8 cellular contexts compared by ENCODE assay signal in genomic region chr2:31138037-31138962, GRCh38.
DNase-seq lines count a peak whose midpoint lies in the region; ATAC-seq and TF ChIP-seq lines count a peak whose summit lies in the region.

Gene GALNT14 (minus strand): TSS chr2:31138440. CDS start chr2:31138086, 354 bp downstream.

- H3F3A ChIP-seq in SU-DHL-6 (ENCODE audit: insufficient read depth): no peaks in the 10 kb centered on the region

- peak within 1 kb of the TSS; percentile 72 for H3K4me3 Mint-ChIP-seq in dendritic cell treated with granulocyte-macrophage colony-stimulating factor and Interleukin-4, amounts not matched to agents 40 ng/mL and 50 ng/mL, for 4 days

- peak within 1 kb of the TSS; percentile 54 for H3K4me2 ChIP-seq in SU-DHL-6 (ENCODE audit: low read depth, low read length, poor library complexity, severe bottlenecking)

- no peaks in the 10 kb centered on the region for H3K9me3 Mint-ChIP-seq in dendritic cell treated with granulocyte-macrophage colony-stimulating factor and Interleukin-4, amounts not matched to agents 40 ng/mL and 50 ng/mL, for 4 days

- H3K9me2 ChIP-seq in SU-DHL-6 (replicated peaks; ENCODE audit: insufficient read depth, low read length): no peaks in the 10 kb centered on the region

- no peak within 1 kb of the TSS for H3K27ac ChIP-seq in SU-DHL-6 (ENCODE audit: low read depth, low read length)

- no peaks in the 10 kb centered on the region for H3K9me3 ChIP-seq in SU-DHL-6 (ENCODE audit: insufficient read depth, low read length)

- H4K20me1 ChIP-seq in SU-DHL-6 (ENCODE audit: low read depth, low read length): no peaks in the 10 kb centered on the region

- H3K79me2 ChIP-seq in SU-DHL-6 (ENCODE audit: insufficient read depth, low read length): no peaks in the 10 kb centered on the region

- TF ChIP-seq CTCF in SU-DHL-6 (IDR thresholded peaks at IDR 0.05; ENCODE audit: insufficient read depth, low read length, poor library complexity, severe bottlenecking): no peak

- H3K36me3 ChIP-seq in SU-DHL-6 (ENCODE audit: low read length): no peaks in the 10 kb centered on the region

- H3K27ac Mint-ChIP-seq in dendritic cell treated with granulocyte-macrophage colony-stimulating factor and Interleukin-4, amounts not matched to agents 40 ng/mL and 50 ng/mL, for 4 days: no peak within 1 kb of the TSS

- peaks cover 15% of the 10 kb centered on the region for H3K4me1 Mint-ChIP-seq in dendritic cell treated with granulocyte-macrophage colony-stimulating factor and Interleukin-4, amounts not matched to agents 40 ng/mL and 50 ng/mL, for 4 days (ENCODE audit: low read depth)

- H2AFZ ChIP-seq in SU-DHL-6 (ENCODE audit: low read depth, low read length, severe bottlenecking): peak within 1 kb of the TSS; percentile 65

- no peaks in the 10 kb centered on the region for H3K27me3 ChIP-seq in SU-DHL-6 (ENCODE audit: low read length)

- peak within 1 kb of the TSS; percentile 43 for H3K9ac ChIP-seq in SU-DHL-6 (ENCODE audit: low read length)

- H3K4me3 ChIP-seq in SU-DHL-6 (ENCODE audit: insufficient read depth, low read length, poor library complexity, severe bottlenecking): peak within 1 kb of the TSS; percentile 36

- peaks cover 44% of the 10 kb centered on the region for H3K27me3 Mint-ChIP-seq in dendritic cell treated with granulocyte-macrophage colony-stimulating factor and Interleukin-4, amounts not matched to agents 40 ng/mL and 50 ng/mL, for 4 days

- ATAC-seq in GM21717 (IDR thresholded peaks at IDR 0.05; ENCODE audit: unreplicated experiment): no peak

- DNase-seq in NCI-H1436 (lab: John Stamatoyannopoulos, UW) (peak; percentile 51), NCI-H1436 treated with DMSO at 0.1 percent for 48 hours (lab: John Stamatoyannopoulos, UW) (no peak), HS-5 (ENCODE audit: low read depth) (peak; percentile 43), left kidney (ENCODE audit: low read depth, low spot score) (peak; percentile 88)
- peak; percentile 5 to 19 for DNase-seq in stimulated activated CD4-positive, alpha-beta T cell treated with anti-CD3 and anti-CD28 coated beads, Interleukin-1b, Interleukin-23, amount 100 ng/mL, for 4 hours (ENCODE audit: low read depth in 2 of 2)

- intact Hi-C loops in dendritic cell treated with granulocyte-macrophage colony-stimulating factor and Interleukin-4, amounts not matched to agents 40 ng/mL and 50 ng/mL, for 4 days (cut with micrococcal nuclease): no loop called here

- no peaks in the 10 kb centered on the region for H3K36me3 Mint-ChIP-seq in dendritic cell treated with granulocyte-macrophage colony-stimulating factor and Interleukin-4, amounts not matched to agents 40 ng/mL and 50 ng/mL, for 4 days (ENCODE audit: low read depth)
